In the genomic region with DNA sequence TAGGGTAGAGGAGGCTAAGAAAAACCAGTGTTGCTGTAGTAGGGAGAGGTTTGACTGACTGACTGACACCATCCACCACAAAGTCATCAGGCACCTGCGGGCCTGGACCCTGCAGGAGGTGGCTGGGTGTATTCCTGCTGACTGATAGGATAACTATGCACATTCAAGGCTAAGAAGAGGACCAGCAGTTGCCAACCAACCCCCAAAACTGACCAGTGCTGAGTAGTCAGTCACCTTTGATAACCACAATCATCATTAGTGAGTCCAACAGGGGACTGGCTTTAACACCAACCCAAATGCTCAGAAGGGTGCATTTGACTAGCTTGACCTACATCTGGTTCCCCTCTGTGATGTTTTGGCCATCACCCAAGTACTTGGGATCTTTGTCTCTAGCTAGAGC, we compare ENCODE assay signal across 27 cellular contexts. TPM values are rescaled to one million over a fixed set of nuclear protein-coding genes. Genes with fewer than 3 reads are reported as not detected.
A peak's percentile ranks its signal among the peaks of the same experiment; 100 is the strongest.
DNase-seq lines count a peak whose midpoint lies in the region; ATAC-seq, FAIRE-seq and TF ChIP-seq lines count a peak whose summit lies in the region.
"Had no signal": no experiment of that assay in that cellular context is flagged by ENCODE, and none has a peak within 500 bp of the region (broad histone marks: within the 10 kb centered on the region; RNA-seq: fewer than 3 reads in every experiment).

No MANE protein-coding gene starts in this region.

- H3K9me3 ChIP-seq in IMR-90 (ENCODE audit: control insufficient read depth, insufficient read depth, low read length) = no peaks in the 10 kb centered on the region
- peaks cover 9% of the 10 kb centered on the region for H3K9me3 ChIP-seq in endodermal cell (ENCODE audit: control insufficient read depth, low read length)
- no peaks in the 10 kb centered on the region for H3K9me3 ChIP-seq in neural progenitor cell (ENCODE audit: low read depth)
- H3K9me3 ChIP-seq: Caco-2, MG63, SK-N-SH had no signal

- H3K14ac ChIP-seq in IMR-90 (replicated peaks; ENCODE audit: low read depth, low read length) = no peak overlapping the region

- H4K8ac ChIP-seq in IMR-90 (ENCODE audit: low read depth in 2 of 2, low read length in 2 of 2) = no peak overlapping the region

- no peak overlapping the region for H3K23ac ChIP-seq in IMR-90 (ENCODE audit: low read depth, low read length)

- no peak overlapping the region for H3K18ac ChIP-seq in IMR-90 (ENCODE audit: low read depth, low read length)

- no TSS peak for BruUV-seq in IMR-90 (replicated peaks; lab: Mats Ljungman, UMichigan)

- FAIRE-seq in RCC 7860 (lab: Jason Lieb, UNC) = no peak
- FAIRE-seq: GM12878 had no signal

- H3K36me3 ChIP-seq in IMR-90 (ENCODE audit: control insufficient read depth, insufficient read depth, low read length) = no peaks in the 10 kb centered on the region
- H3K36me3 ChIP-seq in endodermal cell (ENCODE audit: control insufficient read depth, insufficient read depth, low read length) = peaks cover 10% of the 10 kb centered on the region
- H3K36me3 ChIP-seq in neural progenitor cell = no peaks in the 10 kb centered on the region
- H3K36me3 ChIP-seq: MG63, Peyer's patch had no signal

- no peaks in the 10 kb centered on the region for H3K79me2 ChIP-seq in neural progenitor cell (ENCODE audit: low read depth)

- H2AK9ac ChIP-seq in IMR-90 (replicated peaks; ENCODE audit: low read depth, low read length, poor library complexity) = peak overlapping the region; percentile 72

- no peak for TF ChIP-seq POLR2A in IMR-90 (IDR thresholded peaks at IDR 0.05; ENCODE audit: low read depth, low read length)

- H3K27me3 ChIP-seq in IMR-90 (ENCODE audit: control insufficient read depth, insufficient read depth, low read length) = no peaks in the 10 kb centered on the region
- H3K27me3 ChIP-seq in endodermal cell (ENCODE audit: control insufficient read depth, insufficient read depth, low read length, poor library complexity, severe bottlenecking) = no peaks in the 10 kb centered on the region
- H3K27me3 ChIP-seq in neural progenitor cell = peaks cover 13% of the 10 kb centered on the region
- H3K27me3 ChIP-seq: MG63, Peyer's patch had no signal

- H3K79me1 ChIP-seq in IMR-90 (ENCODE audit: low read depth in 1 of 2, low read length in 2 of 2) = no peaks in the 10 kb centered on the region

- peaks cover 6% of the 10 kb centered on the region for H3K9me3 Mint-ChIP-seq in endodermal cell
- H3K9me3 Mint-ChIP-seq in neural progenitor cell = peaks cover 8% of the 10 kb centered on the region
- H3K9me3 Mint-ChIP-seq in progenitor cell of endocrine pancreas (ENCODE audit: low read depth) = peaks cover 2% of the 10 kb centered on the region

- in situ Hi-C loops in IMR-90 (cut with MboI; ENCODE audit: low sequenced_read_pairs) = no loop called here

- H3K9ac ChIP-seq in IMR-90 (ENCODE audit: low read depth, low read length) (no peak overlapping the region), endodermal cell (ENCODE audit: extremely low read depth, low read length, poor library complexity, severe bottlenecking) (no peak overlapping the region), neural progenitor cell (no peak overlapping the region)
- H3K9ac ChIP-seq: SK-N-SH had no signal

- H3K36me3 Mint-ChIP-seq in endodermal cell (ENCODE audit: low read depth) = peaks cover 6% of the 10 kb centered on the region
- no peaks in the 10 kb centered on the region for H3K36me3 Mint-ChIP-seq in neural progenitor cell
- H3K36me3 Mint-ChIP-seq in progenitor cell of endocrine pancreas (ENCODE audit: insufficient read depth) = no peaks in the 10 kb centered on the region

- intact Hi-C loops in IMR-90 (cut with micrococcal nuclease) = no loop called here

- H3K4me3 Mint-ChIP-seq in endodermal cell = no peak overlapping the region
- H3K4me3 Mint-ChIP-seq in neural progenitor cell = no peak overlapping the region
- H3K4me3 Mint-ChIP-seq in progenitor cell of endocrine pancreas (ENCODE audit: low read depth) = no peak overlapping the region
- H3K4me3 Mint-ChIP-seq: CD4-positive, alpha-beta memory T cell; GM23338 had no signal

- no peaks in the 10 kb centered on the region for H3K4me1 ChIP-seq in IMR-90 (ENCODE audit: control insufficient read depth, insufficient read depth, low read length)
- H3K4me1 ChIP-seq in endodermal cell (ENCODE audit: control insufficient read depth, insufficient read depth, low read length) = peaks cover 19% of the 10 kb centered on the region
- peaks cover 62% of the 10 kb centered on the region for H3K4me1 ChIP-seq in neural progenitor cell
- H3K4me1 ChIP-seq: Caco-2, Peyer's patch had no signal

- H3F3A ChIP-seq in neural progenitor cell (ENCODE audit: low read depth) = peaks cover 55% of the 10 kb centered on the region

- H3K4me3 ChIP-seq in IMR-90 (ENCODE audit: insufficient read depth, low read depth, low read length) = no peak overlapping the region
- no peak overlapping the region for H3K4me3 ChIP-seq in endodermal cell (ENCODE audit: low read length)
- peak overlapping the region; percentile 1 for H3K4me3 ChIP-seq in neural progenitor cell
- H3K4me3 ChIP-seq: GM12878, GM23338, MG63, Peyer's patch had no signal

- POLR2A ChIA-PET in IMR-90 (lab: Charles Lee; ENCODE audit: unreplicated experiment) = no interaction called here

- no peak for TF ChIP-seq RAD21 in IMR-90 (IDR thresholded peaks at IDR 0.05; ENCODE audit: low read length)

- dilution Hi-C loops in IMR-90 (cut with HindIII; ENCODE audit: low sequenced_read_pairs, unreplicated experiment) = no loop called here

- H3K4me2 ChIP-seq in IMR-90 (ENCODE audit: low read depth, low read length) (no peak overlapping the region), neural progenitor cell (peak overlapping the region; percentile 71)
- H3K4me2 ChIP-seq: SK-N-SH had no signal

- no peak for DNase-seq in IMR-90
- DNase-seq in RCC 7860 (ENCODE audit: low spot score) = peak; percentile 46
- DNase-seq in endodermal cell = no peak
- no peak for DNase-seq in neural progenitor cell (ENCODE audit: low spot score)
- DNase-seq in COLO668 (lab: John Stamatoyannopoulos, UW; ENCODE audit: unreplicated experiment) = no peak
- no peak for DNase-seq in progenitor cell of endocrine pancreas (ENCODE audit: low spot score, unreplicated experiment)
- no peak for DNase-seq in superior temporal gyrus (ENCODE audit: extremely low spot score)
- DNase-seq: C1 segment of cervical spinal cord; Caco-2; CD4-positive, alpha-beta memory T cell; GDM1; HCEC 1CT; KBM-7; MG63; NCI-H1105 treated with DMSO at 0.1 percent for 48 hours; NCI-H146; NCI-H1930; NCI-H446; NCI-H774; Peyer's patch; SK-N-SH; SW 1271 had no signal

- no CpG with 5 or more reads among the region's 1 CpG for WGBS in IMR-90 (ENCODE audit: extremely low coverage in 2 of 2, insufficient read length in 1 of 2), 2 experiments
- WGBS in endodermal cell (ENCODE audit: insufficient coverage in 1 of 2, insufficient read length in 1 of 2), 2 experiments = 56% methylated on average over 1 of the region's 1 CpG; no CpG with 5 or more reads in 1 of the 2 experiments

- CTCF ChIA-PET in IMR-90 (lab: Yijun Ruan, JAX) = no interaction called here

- peaks cover 72% of the 10 kb centered on the region for H3K4me1 Mint-ChIP-seq in endodermal cell
- peaks cover 10% of the 10 kb centered on the region for H3K4me1 Mint-ChIP-seq in neural progenitor cell
- H3K4me1 Mint-ChIP-seq in progenitor cell of endocrine pancreas (ENCODE audit: low read depth) = peaks cover 2% of the 10 kb centered on the region
- H3K4me1 Mint-ChIP-seq: CD4-positive, alpha-beta memory T cell had no signal

- no peak overlapping the region for H4K5ac ChIP-seq in IMR-90 (ENCODE audit: low read depth, low read length)

- no peak overlapping the region for H2AK5ac ChIP-seq in IMR-90 (ENCODE audit: low read depth, low read length)

- no peak for ATAC-seq in IMR-90 (ENCODE audit: low read depth)
- ATAC-seq: GM12878 had no signal

- H4K20me1 ChIP-seq in IMR-90 (ENCODE audit: insufficient read depth, low read length) (no peaks in the 10 kb centered on the region), neural progenitor cell (ENCODE audit: low read depth) (no peaks in the 10 kb centered on the region)

- H2BK120ac ChIP-seq in IMR-90 (ENCODE audit: low read depth, low read length) = no peak overlapping the region

- no peak overlapping the region for H2BK5ac ChIP-seq in IMR-90 (ENCODE audit: low read depth, low read length, poor library complexity, severe bottlenecking)

- H2BK20ac ChIP-seq in IMR-90 (ENCODE audit: low read depth, low read length) = no peak overlapping the region

- H3K27ac Mint-ChIP-seq in endodermal cell (peak overlapping the region; percentile 45), neural progenitor cell (no peak overlapping the region), progenitor cell of endocrine pancreas (no peak overlapping the region)
- H3K27ac Mint-ChIP-seq: CD4-positive, alpha-beta memory T cell; GM23338 had no signal

- no peak for TF ChIP-seq CTCF in IMR-90 (conservative IDR thresholded peaks at IDR 0.05; ENCODE audit: low read depth, low read length)
- TF ChIP-seq CTCF in endodermal cell (conservative IDR thresholded peaks at IDR 0.05) = no peak
- no peak for TF ChIP-seq CTCF in neural progenitor cell (IDR thresholded peaks at IDR 0.05)
- no peak for TF ChIP-seq CTCF in progenitor cell of endocrine pancreas (IDR thresholded peaks at IDR 0.05; ENCODE audit: unreplicated experiment)

- H3K27me3 Mint-ChIP-seq in endodermal cell (ENCODE audit: insufficient read depth) (no peaks in the 10 kb centered on the region), neural progenitor cell (ENCODE audit: insufficient read depth, low read depth) (peaks cover 8% of the 10 kb centered on the region), progenitor cell of endocrine pancreas (peaks cover 36% of the 10 kb centered on the region)

- H3K27ac ChIP-seq in IMR-90 (ENCODE audit: insufficient read depth, low read length) = no peak overlapping the region
- H3K27ac ChIP-seq in endodermal cell (ENCODE audit: low read depth, low read length) = no peak overlapping the region
- H3K27ac ChIP-seq in neural progenitor cell = peak overlapping the region; percentile 71
- H3K27ac ChIP-seq: Peyer's patch had no signal

- H3K4ac ChIP-seq in IMR-90 (ENCODE audit: low read depth, low read length) = no peak overlapping the region

- H2AFZ ChIP-seq in IMR-90 (replicated peaks; ENCODE audit: low read length, poor library complexity) (no peak overlapping the region), neural progenitor cell (replicated peaks) (no peak overlapping the region)

- H3K9me1 ChIP-seq in IMR-90 (ENCODE audit: insufficient read depth, low read length) = no peaks in the 10 kb centered on the region

- H2BK15ac ChIP-seq in IMR-90 (ENCODE audit: low read depth, low read length) = no peak overlapping the region

- no peak overlapping the region for H3K56ac ChIP-seq in IMR-90 (ENCODE audit: extremely low read depth, insufficient read depth, low read length)

- no peak overlapping the region for H4K91ac ChIP-seq in IMR-90 (ENCODE audit: insufficient read depth, low read depth, low read length)

RNA-seq across cellular contexts. Expression of a gene that starts 30.5 kb away (rescaled TPM):
- total RNA-seq in IMR-90 (2012; rRNA removed) = under 0.01 TPM in 2 replicates
- under 0.01 and 0.01 TPM in 2 replicates for polyA plus RNA-seq in IMR-90 (2012; rRNA removed)
- polyA plus RNA-seq in IMR-90 (2012; cell fraction: cytosol; rRNA removed) = under 0.01 TPM in 1 of 2 replicates, not detected in the other
- polyA plus RNA-seq in IMR-90 (2012; cell fraction: nucleus; rRNA removed; ENCODE audit: low replicate concordance) = under 0.01 and 0.01 TPM in 2 replicates
- total RNA-seq in endodermal cell = 10 to 100 TPM; 24.0 to 42.7 TPM
- 2.4 TPM for polyA plus RNA-seq in endodermal cell (2013, experiment 1 of 2)
- polyA plus RNA-seq in endodermal cell (2013, experiment 2 of 2) = 2.2 TPM
- 0.49 and 1.4 TPM in 2 replicates for total RNA-seq in neural progenitor cell (ENCODE audit: low replicate concordance)
- total RNA-seq in progenitor cell of endocrine pancreas = 0.38 and 0.40 TPM in 2 replicates
- total RNA-seq: HT-29, LHCN-M2, OCI-LY7 had no signal
- polyA plus RNA-seq: GM12878 had no signal

Comparison
In these comparisons a context has a peak if more than half of its experiments do, and no peak if none do; other contexts are left out.
1. RNA of a gene that starts 30.5 kb away (total RNA-seq): 24.0 to 42.7 TPM in endodermal cell; 0.49 to 1.4 TPM in neural progenitor cell, 0.38 to 0.40 TPM in progenitor cell of endocrine pancreas and under 0.01 TPM in IMR-90; every median in the first group is over 10 times any median in the second.